Comparison of ENCODE assay signal across 21 cellular contexts in the genomic region with DNA sequence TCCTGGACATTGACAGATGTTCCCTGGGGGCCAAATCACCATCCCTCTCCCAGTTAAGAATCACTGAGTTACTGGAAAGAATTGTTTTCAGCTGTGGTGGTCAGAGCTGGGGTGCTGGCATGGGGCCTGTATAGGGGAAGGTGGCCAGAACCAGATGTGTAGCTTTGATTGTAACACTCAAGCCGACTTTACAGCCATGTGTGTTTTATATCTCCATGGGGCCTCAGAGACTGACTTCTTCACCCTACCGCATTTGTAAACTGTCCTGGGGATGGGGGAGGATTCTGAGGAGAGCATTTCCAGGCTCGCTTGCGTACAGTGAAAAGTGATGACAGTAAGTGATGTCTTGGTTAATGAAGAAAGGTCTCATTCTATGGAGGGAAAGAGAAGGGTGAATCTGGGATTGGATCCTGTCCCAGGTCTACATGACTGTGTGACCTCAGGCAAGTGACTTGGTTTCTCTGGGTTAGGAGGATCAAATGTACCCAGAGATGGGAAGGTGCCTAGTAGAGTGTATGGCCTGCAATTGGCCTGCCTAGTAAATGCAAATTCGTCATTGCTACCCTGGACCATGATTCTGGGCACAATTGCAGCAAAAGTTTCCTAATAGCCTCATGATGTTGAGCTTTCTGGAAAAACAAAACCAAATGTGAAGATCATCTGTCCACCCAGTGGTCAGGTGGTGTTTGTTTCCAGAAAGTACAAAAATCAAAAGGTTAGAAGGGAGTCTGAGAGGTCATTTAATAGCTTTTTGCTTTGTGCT. TPM values are rescaled to one million over a fixed set of nuclear protein-coding genes. Genes with fewer than 3 reads are reported as not detected.
DNase-seq lines count a peak whose midpoint lies in the region; ATAC-seq and TF ChIP-seq lines count a peak whose summit lies in the region.
"Had no signal": no experiment of that assay in that cellular context is flagged by ENCODE, and none has a peak within 500 bp of the region (broad histone marks: within the 10 kb centered on the region; RNA-seq: fewer than 3 reads in every experiment).

No MANE protein-coding gene starts in this region.

- H3K27ac Mint-ChIP-seq in neural progenitor cell = no peak overlapping the region
- H3K27ac Mint-ChIP-seq: CD4-positive, alpha-beta T cell; IgD-negative memory B cell had no signal

- H3K4me3 ChIP-seq in fibroblast of the aortic adventitia (ENCODE audit: low read depth, low read length) = no peak overlapping the region
- H3K4me3 ChIP-seq in neural progenitor cell = no peak overlapping the region
- H3K4me3 ChIP-seq: coronary artery, thyroid gland had no signal

- no peaks in the 10 kb centered on the region for H3K36me3 Mint-ChIP-seq in neural progenitor cell

- H3F3A ChIP-seq in neural progenitor cell (ENCODE audit: low read depth) = no peaks in the 10 kb centered on the region

- no peaks in the 10 kb centered on the region for H3K79me2 ChIP-seq in neural progenitor cell (ENCODE audit: low read depth)

- no peak overlapping the region for H3K27ac ChIP-seq in neural progenitor cell
- H3K27ac ChIP-seq: coronary artery, thyroid gland, VCaP had no signal

- no peak for TF ChIP-seq CTCF in fibroblast of the aortic adventitia (IDR thresholded peaks at IDR 0.05; ENCODE audit: insufficient read depth, low read length)
- no peak for TF ChIP-seq CTCF in neural progenitor cell (IDR thresholded peaks at IDR 0.05)

- H3K27me3 Mint-ChIP-seq in neural progenitor cell (ENCODE audit: insufficient read depth, low read depth) = peaks cover 5% of the 10 kb centered on the region

- no peaks in the 10 kb centered on the region for H4K20me1 ChIP-seq in neural progenitor cell (ENCODE audit: low read depth)

- ATAC-seq in GM21390 (IDR thresholded peaks at IDR 0.05; ENCODE audit: unreplicated experiment) (no peak), HG02588 (IDR thresholded peaks at IDR 0.05; ENCODE audit: unreplicated experiment) (no peak)

- no peak overlapping the region for H3K4me2 ChIP-seq in neural progenitor cell

- no peak overlapping the region for H2AFZ ChIP-seq in neural progenitor cell (replicated peaks)

- H3K9me3 Mint-ChIP-seq in neural progenitor cell = peaks cover under 1% of the 10 kb centered on the region
- H3K9me3 Mint-ChIP-seq: CD4-positive, alpha-beta T cell; IgD-negative memory B cell had no signal

- H3K4me1 Mint-ChIP-seq in neural progenitor cell = peaks cover 2% of the 10 kb centered on the region
- H3K4me1 Mint-ChIP-seq: IgD-negative memory B cell had no signal

- H3K9me3 ChIP-seq in neural progenitor cell (ENCODE audit: low read depth) = no peaks in the 10 kb centered on the region
- H3K9me3 ChIP-seq: thyroid gland had no signal

- no peaks in the 10 kb centered on the region for H3K4me1 ChIP-seq in neural progenitor cell
- H3K4me1 ChIP-seq: thyroid gland had no signal

- no peaks in the 10 kb centered on the region for H3K36me3 ChIP-seq in neural progenitor cell
- H3K36me3 ChIP-seq: thyroid gland had no signal

- no peak overlapping the region for H3K9ac ChIP-seq in neural progenitor cell

- DNase-seq in CMK (ENCODE audit: low read depth) = peak; percentile 21
- DNase-seq in amniotic epithelial cell (ENCODE audit: low read depth) = peak; percentile 89
- peak; percentile 46 for DNase-seq in fibroblast of the aortic adventitia (ENCODE audit: low read depth)
- no peak for DNase-seq in neural progenitor cell (ENCODE audit: low spot score)
- no peak for DNase-seq in NCI-H226
- DNase-seq in cerebellum (ENCODE audit: low spot score) = no peak
- DNase-seq: activated CD4-positive, alpha-beta T cell treated with anti-CD3 and anti-CD28 coated beads, Interleukin-2, amount 50 U/mL, for 4 hours; activated naive CD4-positive, alpha-beta T cell treated with Interleukin-2 at 50 U/mL for 16 hours; aorta; CD4-positive, alpha-beta T cell; DMS79; hippocampal formation; kidney glomerular epithelial cell; NCI-H187; T-helper 1 cell; thyroid gland had no signal

- H3K4me3 Mint-ChIP-seq in neural progenitor cell = peak overlapping the region; percentile 8
- H3K4me3 Mint-ChIP-seq: CD4-positive, alpha-beta T cell; IgD-negative memory B cell had no signal

- H3K27me3 ChIP-seq in neural progenitor cell = no peaks in the 10 kb centered on the region
- H3K27me3 ChIP-seq: thyroid gland had no signal

RNA-seq across cellular contexts. Expression of a gene that starts 49.7 kb away (rescaled TPM):
- 40.1 and 46.0 TPM in 2 replicates for total RNA-seq in fibroblast of the aortic adventitia (ENCODE audit: low replicate concordance)
- total RNA-seq in neural progenitor cell (ENCODE audit: low replicate concordance) = 126 and 165 TPM in 2 replicates
- 28.7 TPM for total RNA-seq in cerebellum

RNA-seq across cellular contexts. Expression of a gene that starts 50.3 kb away (rescaled TPM):
- 13.6 and 23.9 TPM in 2 replicates for total RNA-seq in fibroblast of the aortic adventitia (ENCODE audit: low replicate concordance)
- 20.3 and 29.4 TPM in 2 replicates for total RNA-seq in neural progenitor cell (ENCODE audit: low replicate concordance)
- 33.8 TPM for total RNA-seq in cerebellum

Comparison
In these comparisons a context has a peak if more than half of its experiments do, and no peak if none do; other contexts are left out.
1. DNase-seq: peak in CMK (single experiment), amniotic epithelial cell (single experiment) and fibroblast of the aortic adventitia (single experiment); none in neural progenitor cell (single experiment), NCI-H226 (single experiment) and cerebellum (single experiment).